13 cellular contexts compared by ENCODE assay signal in the genomic region with DNA sequence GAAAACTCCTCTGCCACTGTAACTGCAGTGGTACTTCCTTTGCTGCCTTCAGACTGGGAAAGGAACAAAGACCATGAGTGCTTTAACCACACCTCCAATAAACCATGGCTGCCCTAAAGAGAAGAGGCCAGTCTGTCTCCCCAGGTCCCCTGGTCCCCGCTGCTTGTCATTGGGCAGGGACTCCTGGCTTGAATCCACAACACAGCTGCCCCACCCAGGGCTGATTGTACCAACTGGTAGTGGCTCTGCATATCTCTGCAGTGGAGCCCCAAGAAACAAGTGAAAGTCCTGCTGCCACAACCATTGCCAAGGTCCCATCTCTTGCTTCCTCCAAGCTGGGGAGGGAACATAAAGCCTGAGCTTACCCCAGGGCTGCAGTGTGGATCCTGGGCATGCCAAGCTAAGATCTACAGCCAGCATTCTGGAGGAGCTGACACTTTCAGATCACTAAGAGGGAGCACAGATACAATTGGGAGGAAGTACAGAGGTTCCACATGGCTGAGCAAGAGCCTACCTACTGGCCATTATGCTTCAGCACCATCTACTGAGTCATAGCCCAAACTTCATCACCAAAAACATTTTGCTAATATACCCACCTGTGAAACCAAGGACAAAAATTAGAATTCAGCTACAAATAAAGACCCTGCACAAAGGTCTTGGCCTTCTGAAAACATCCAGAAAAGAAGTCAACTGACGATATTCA. TPM values are rescaled to one million over a fixed set of nuclear protein-coding genes. Genes with fewer than 3 reads are reported as not detected.
DNase-seq lines count a peak whose midpoint lies in the region; ATAC-seq and TF ChIP-seq lines count a peak whose summit lies in the region.
"Not testable (repeated sequence)": the region's sequence is repeated elsewhere in the genome, so short reads cannot be mapped to it uniquely, and the experiment has no call there.
"Had no signal": no experiment of that assay in that cellular context is flagged by ENCODE, and none has a peak within 500 bp of the region (broad histone marks: within the 10 kb centered on the region; RNA-seq: fewer than 3 reads in every experiment).

No MANE protein-coding gene starts in this region.

- not testable (repeated sequence) for H3K9ac ChIP-seq in BLaER1; Karpas-422 (ENCODE audit: low read length)

- H3K4me2 ChIP-seq in BLaER1 (peak overlapping the region; percentile 13), Karpas-422 (ENCODE audit: low read depth, low read length, poor library complexity, severe bottlenecking) (peak overlapping the region; percentile 20)

- H2AFZ ChIP-seq in Karpas-422 (ENCODE audit: low read length), result not testable (repeated sequence)

- not testable (repeated sequence) for H3K4me3 ChIP-seq in BLaER1; Karpas-422 (ENCODE audit: low read length)

- H3K4me1 ChIP-seq in BLaER1, result peaks cover 26% of the 10 kb centered on the region
- peaks cover 63% of the 10 kb centered on the region for H3K4me1 ChIP-seq in Karpas-422 (ENCODE audit: low read length)

- TF ChIP-seq POLR2A in erythroblast (IDR thresholded peaks at IDR 0.05; ENCODE audit: low read length), result not testable (repeated sequence)

- H3K9me3 ChIP-seq in BLaER1; Karpas-422 (ENCODE audit: low read length): not testable (repeated sequence)

- not testable (repeated sequence) for H3K27me3 ChIP-seq in BLaER1; Karpas-422 (ENCODE audit: low read length)

- H3K9me2 ChIP-seq in Karpas-422 (replicated peaks; ENCODE audit: insufficient read depth, low read length), result not testable (repeated sequence)

- H3K27ac ChIP-seq in BLaER1, result not testable (repeated sequence)
- H3K27ac ChIP-seq in Karpas-422 (ENCODE audit: low read length), result peak overlapping the region; percentile 21; the same call in 1 of the 2 replicates

- H4K20me1 ChIP-seq in BLaER1, result peaks cover 11% of the 10 kb centered on the region; the same call in 1 of the 2 replicates
- H4K20me1 ChIP-seq in Karpas-422 (ENCODE audit: insufficient read depth, low read depth, low read length), result not testable (repeated sequence)

- ATAC-seq in GM18499 (IDR thresholded peaks at IDR 0.05; ENCODE audit: insufficient read depth, unreplicated experiment) (peak; percentile 85), GM19328 (IDR thresholded peaks at IDR 0.05; ENCODE audit: unreplicated experiment) (peak; percentile 73), GM21529 (IDR thresholded peaks at IDR 0.05; ENCODE audit: unreplicated experiment) (peak; percentile 84), HG02884 (IDR thresholded peaks at IDR 0.05; ENCODE audit: unreplicated experiment) (peak; percentile 82), HG03196 (IDR thresholded peaks at IDR 0.05; ENCODE audit: unreplicated experiment) (peak; percentile 71)

- H3K36me3 ChIP-seq in BLaER1, result peaks cover 19% of the 10 kb centered on the region
- H3K36me3 ChIP-seq in Karpas-422 (ENCODE audit: insufficient read depth, low read length), result not testable (repeated sequence)

- peaks cover 53% of the 10 kb centered on the region for H3K79me2 ChIP-seq in Karpas-422 (ENCODE audit: low read length)

- DNase-seq in Karpas-422 (peak; percentile 67), erythroblast (lab: John Stamatoyannopoulos, UW) (peak; percentile 70 to 77)

RNA-seq across cellular contexts. Expression of a gene that starts 35.3 kb away (rescaled TPM):
- total RNA-seq in Karpas-422 (2014; rRNA removed; shearing (Covaris generic); ENCODE audit: low replicate concordance), result 1.4 and 3.0 TPM in 2 replicates
- total RNA-seq: G401 had no signal

RNA-seq across cellular contexts. Expression of a gene that starts 48.7 kb away (rescaled TPM):
- not detected in 2 replicates for total RNA-seq in Karpas-422 (2014; rRNA removed; shearing (Covaris generic); ENCODE audit: low replicate concordance)
- total RNA-seq: astrocyte, chondrocyte, G401, LHCN-M2, WTC11 had no signal
